ENCODE assay signal across 9 cellular contexts in genomic region chr9:131645078-131645776, GRCh38.
DNase-seq lines count a peak whose midpoint lies in the region; ATAC-seq and TF ChIP-seq lines count a peak whose summit lies in the region.
"Had no signal": no experiment of that assay in that cellular context is flagged by ENCODE, and none has a peak within 500 bp of the region (broad histone marks: within the 10 kb centered on the region; RNA-seq: fewer than 3 reads in every experiment).

No MANE protein-coding gene starts in this region.

- H3K36me3 ChIP-seq in gastrocnemius medialis = peaks cover 0 to 22% of the 10 kb centered on the region in 2 donors
- peaks cover 0 to 36% (median 16%) of the 10 kb centered on the region in 4 donors for H3K36me3 ChIP-seq in upper lobe of left lung

- no peak overlapping the region for H3K4me3 ChIP-seq in gastrocnemius medialis
- no peak overlapping the region for H3K4me3 ChIP-seq in upper lobe of left lung
- H3K4me3 ChIP-seq: thoracic aorta had no signal

- H3K36me3 Mint-ChIP-seq in activated naive CD4-positive, alpha-beta T cell treated with anti-CD3 and anti-CD28 coated beads, Interleukin-2, amount 50 U/mL, for 24 hours = peaks cover 9% of the 10 kb centered on the region

- no peak overlapping the region for H3K4me3 Mint-ChIP-seq in activated naive CD4-positive, alpha-beta T cell treated with anti-CD3 and anti-CD28 coated beads, Interleukin-2, amount 50 U/mL, for 24 hours

- intact Hi-C loops in gastrocnemius medialis (cut with DNase I; ENCODE audit: low total_unique reads) = no loop called here

- H3K4me1 ChIP-seq in gastrocnemius medialis = peaks cover 39 to 41% of the 10 kb centered on the region in 2 donors
- H3K4me1 ChIP-seq in upper lobe of left lung = peaks cover 15 to 33% (median 19%) of the 10 kb centered on the region in 4 donors

- ATAC-seq in HG03378 (IDR thresholded peaks at IDR 0.05; ENCODE audit: unreplicated experiment) (peak; percentile 38), gastrocnemius medialis (peak; percentile 53 to 70), upper lobe of left lung (ENCODE audit: low FRiP score in 2 of 2) (no peak)

- H3K4me1 Mint-ChIP-seq in activated naive CD4-positive, alpha-beta T cell treated with anti-CD3 and anti-CD28 coated beads, Interleukin-2, amount 50 U/mL, for 24 hours = peaks cover 36% of the 10 kb centered on the region

- in situ Hi-C loops in gastrocnemius medialis (cut with MboI; ENCODE audit: low sequenced_read_pairs in 4 of 4) = no loop called here

- DNase-seq in NCI-H2107 treated with DMSO at 0.1 percent for 48 hours (lab: John Stamatoyannopoulos, UW; ENCODE audit: unreplicated experiment) (peak; percentile 39), NCI-H2107 (lab: John Stamatoyannopoulos, UW) (no peak), gastrocnemius medialis (no peak), upper lobe of left lung (no peak), DMS153 treated with DMSO at 0.1 percent for 48 hours (lab: John Stamatoyannopoulos, UW; ENCODE audit: unreplicated experiment) (no peak)
- DNase-seq in effector CD4-positive, alpha-beta T cell = no peak

- H3K27ac Mint-ChIP-seq in activated naive CD4-positive, alpha-beta T cell treated with anti-CD3 and anti-CD28 coated beads, Interleukin-2, amount 50 U/mL, for 24 hours = peak overlapping the region; percentile 74

- TF ChIP-seq CTCF in gastrocnemius medialis (IDR thresholded peaks at IDR 0.05 in 4 of 5, conservative IDR thresholded peaks at IDR 0.05 in 1 of 5) (no peak), upper lobe of left lung (IDR thresholded peaks at IDR 0.05) (no peak)

- H3K27me3 Mint-ChIP-seq in activated naive CD4-positive, alpha-beta T cell treated with anti-CD3 and anti-CD28 coated beads, Interleukin-2, amount 50 U/mL, for 24 hours = no peaks in the 10 kb centered on the region

- H3K27me3 ChIP-seq in gastrocnemius medialis = no peaks in the 10 kb centered on the region
- H3K27me3 ChIP-seq in upper lobe of left lung = no peaks in the 10 kb centered on the region

- TF ChIP-seq POLR2A in gastrocnemius medialis (IDR thresholded peaks at IDR 0.05) = no peak
- no peak for TF ChIP-seq POLR2A in upper lobe of left lung (IDR thresholded peaks at IDR 0.05)

- H3K9me3 ChIP-seq in gastrocnemius medialis (no peaks in the 10 kb centered on the region), upper lobe of left lung (no peaks in the 10 kb centered on the region)
- H3K9me3 ChIP-seq: thoracic aorta had no signal

- H3K9me3 Mint-ChIP-seq in activated naive CD4-positive, alpha-beta T cell treated with anti-CD3 and anti-CD28 coated beads, Interleukin-2, amount 50 U/mL, for 24 hours = no peaks in the 10 kb centered on the region

- H3K27ac ChIP-seq in gastrocnemius medialis (peak overlapping the region; percentile 69 to 83 (median 74)), upper lobe of left lung (peak overlapping the region in 1 of 4 donors; percentile 9)
- H3K27ac ChIP-seq: thoracic aorta had no signal

- WGBS in upper lobe of left lung, 2 donors = 67 to 84% methylated on average over 9 to 13 of the region's 13 CpGs

- no peak for TF ChIP-seq EP300 in upper lobe of left lung (IDR thresholded peaks at IDR 0.05)

Comparison
In these comparisons a context has a peak if more than half of its experiments do, and no peak if none do; other contexts are left out.
1. ATAC-seq: peak in HG03378 (single experiment) and gastrocnemius medialis (2 of 2); none in upper lobe of left lung (0 of 2).